Comparison of ENCODE assay signal across 1 cellular context in the genomic region with DNA sequence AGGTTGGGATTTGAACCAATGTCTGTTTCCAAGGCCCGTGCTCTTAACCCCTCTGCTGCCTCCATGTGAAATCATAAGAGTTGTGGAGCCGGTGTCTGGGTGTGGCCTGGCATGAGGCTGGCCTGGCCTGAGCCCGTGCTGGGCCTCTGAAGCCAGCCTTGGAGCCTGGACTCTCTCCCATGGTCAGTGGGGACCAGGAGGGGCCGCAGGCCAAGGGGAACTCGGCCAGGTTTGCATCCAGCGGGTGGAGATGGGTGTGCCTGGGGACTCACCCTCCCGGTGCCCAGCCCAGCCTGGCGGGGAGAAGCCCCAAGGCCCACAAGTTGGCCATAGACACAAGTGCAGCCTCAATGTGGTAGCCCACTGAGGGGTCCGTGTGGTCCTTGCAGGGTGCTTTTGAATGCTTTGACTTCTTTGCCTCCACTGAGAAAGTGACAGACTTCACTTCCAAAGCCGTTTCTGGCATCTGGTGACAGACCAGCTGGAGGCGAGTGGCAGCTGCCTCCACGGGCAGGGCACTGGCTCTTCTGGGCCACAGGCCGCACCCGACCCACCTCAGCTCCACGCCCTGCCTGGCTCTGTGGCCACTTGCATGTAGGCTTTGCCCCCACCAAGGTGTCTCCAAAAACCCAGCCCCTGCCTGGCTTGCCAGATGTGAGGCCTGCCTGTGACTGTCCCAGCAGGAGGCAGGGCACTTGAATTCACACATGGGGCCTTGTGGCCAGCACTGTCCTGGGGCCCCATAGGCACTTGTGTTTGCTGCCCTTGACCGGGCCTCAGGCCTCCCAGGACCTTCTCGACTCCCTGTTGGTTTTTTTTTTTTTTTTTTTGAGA.
TF ChIP-seq lines count a peak whose summit lies in the region.

No MANE protein-coding gene starts in this region.

TF ChIP-seq in HepG2, 621 proteins besides CTCF, POLR2A, EP300 and RAD21 (continues in another document):
- no peak for TF ChIP-seq WIZ (CRISPR knock-in tag; IDR thresholded peaks at IDR 0.05)
- TF ChIP-seq NAIF1 (CRISPR knock-in tag; IDR thresholded peaks at IDR 0.05; ENCODE audit: borderline replicate concordance), result no peak
- no peak for TF ChIP-seq ZNF282 (IDR thresholded peaks at IDR 0.05; ENCODE audit: partially characterized antibody)
- peak; percentile 66 for TF ChIP-seq PHF21A (CRISPR knock-in tag; IDR thresholded peaks at IDR 0.05)
- 0 out of 2 replicates have a peak, but pooled peaks have one; percentile 27 for TF ChIP-seq HNRNPL (IDR thresholded peaks at IDR 0.05; ENCODE audit: low read depth, low read length)
- TF ChIP-seq, protein P1, sequence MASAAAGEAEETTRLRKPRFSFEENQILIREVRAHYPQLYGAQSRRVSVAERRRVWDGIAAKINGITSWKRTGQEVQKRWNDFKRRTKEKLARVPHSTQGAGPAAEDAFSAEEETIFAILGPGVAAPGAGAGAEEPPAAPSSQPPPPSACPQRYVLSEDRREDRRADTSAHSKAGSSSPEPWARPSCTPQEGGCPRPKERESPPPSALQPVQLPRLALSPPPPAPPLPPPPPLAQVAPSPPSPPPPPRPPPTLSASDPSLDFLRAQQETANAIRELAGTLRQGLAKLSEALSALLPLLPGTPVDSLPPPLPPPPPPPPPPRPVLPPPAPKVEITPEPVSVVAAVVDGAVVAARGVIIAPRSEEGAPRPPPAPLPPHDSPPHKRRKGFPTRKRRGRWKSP (CRISPR knock-in tag; IDR thresholded peaks at IDR 0.05), result no peak
- TF ChIP-seq, protein P2, sequence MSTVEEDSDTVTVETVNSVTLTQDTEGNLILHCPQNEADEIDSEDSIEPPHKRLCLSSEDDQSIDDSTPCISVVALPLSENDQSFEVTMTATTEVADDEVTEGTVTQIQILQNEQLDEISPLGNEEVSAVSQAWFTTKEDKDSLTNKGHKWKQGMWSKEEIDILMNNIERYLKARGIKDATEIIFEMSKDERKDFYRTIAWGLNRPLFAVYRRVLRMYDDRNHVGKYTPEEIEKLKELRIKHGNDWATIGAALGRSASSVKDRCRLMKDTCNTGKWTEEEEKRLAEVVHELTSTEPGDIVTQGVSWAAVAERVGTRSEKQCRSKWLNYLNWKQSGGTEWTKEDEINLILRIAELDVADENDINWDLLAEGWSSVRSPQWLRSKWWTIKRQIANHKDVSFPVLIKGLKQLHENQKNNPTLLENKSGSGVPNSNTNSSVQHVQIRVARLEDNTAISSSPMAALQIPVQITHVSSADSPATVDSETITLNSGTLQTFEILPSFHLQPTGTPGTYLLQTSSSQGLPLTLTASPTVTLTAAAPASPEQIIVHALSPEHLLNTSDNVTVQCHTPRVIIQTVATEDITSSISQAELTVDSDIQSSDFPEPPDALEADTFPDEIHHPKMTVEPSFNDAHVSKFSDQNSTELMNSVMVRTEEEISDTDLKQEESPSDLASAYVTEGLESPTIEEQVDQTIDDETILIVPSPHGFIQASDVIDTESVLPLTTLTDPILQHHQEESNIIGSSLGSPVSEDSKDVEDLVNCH (CRISPR knock-in tag; IDR thresholded peaks at IDR 0.05), result no peak
- TF ChIP-seq SAP130 (CRISPR knock-in tag; IDR thresholded peaks at IDR 0.05; ENCODE audit: low read depth), result 0 out of 2 replicates have a peak, but pooled peaks have one; percentile 13
- 0 out of 2 replicates have a peak, but pooled peaks have one; percentile 15 for TF ChIP-seq RXRA (CRISPR knock-in tag; IDR thresholded peaks at IDR 0.05)
- TF ChIP-seq, protein P3, sequence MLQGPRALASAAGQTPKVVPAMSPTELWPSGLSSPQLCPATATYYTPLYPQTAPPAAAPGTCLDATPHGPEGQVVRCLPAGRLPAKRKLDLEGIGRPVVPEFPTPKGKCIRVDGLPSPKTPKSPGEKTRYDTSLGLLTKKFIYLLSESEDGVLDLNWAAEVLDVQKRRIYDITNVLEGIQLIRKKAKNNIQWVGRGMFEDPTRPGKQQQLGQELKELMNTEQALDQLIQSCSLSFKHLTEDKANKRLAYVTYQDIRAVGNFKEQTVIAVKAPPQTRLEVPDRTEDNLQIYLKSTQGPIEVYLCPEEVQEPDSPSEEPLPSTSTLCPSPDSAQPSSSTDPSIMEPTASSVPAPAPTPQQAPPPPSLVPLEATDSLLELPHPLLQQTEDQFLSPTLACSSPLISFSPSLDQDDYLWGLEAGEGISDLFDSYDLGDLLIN (CRISPR knock-in tag; IDR thresholded peaks at IDR 0.05; ENCODE audit: borderline replicate concordance), result no peak
- TF ChIP-seq, protein P4, sequence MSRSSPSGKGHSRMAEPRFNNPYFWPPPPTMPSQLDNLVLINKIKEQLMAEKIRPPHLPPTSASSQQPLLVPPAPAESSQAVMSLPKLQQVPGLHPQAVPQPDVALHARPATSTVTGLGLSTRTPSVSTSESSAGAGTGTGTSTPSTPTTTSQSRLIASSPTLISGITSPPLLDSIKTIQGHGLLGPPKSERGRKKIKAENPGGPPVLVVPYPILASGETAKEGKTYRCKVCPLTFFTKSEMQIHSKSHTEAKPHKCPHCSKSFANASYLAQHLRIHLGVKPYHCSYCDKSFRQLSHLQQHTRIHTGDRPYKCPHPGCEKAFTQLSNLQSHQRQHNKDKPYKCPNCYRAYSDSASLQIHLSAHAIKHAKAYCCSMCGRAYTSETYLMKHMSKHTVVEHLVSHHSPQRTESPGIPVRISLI (CRISPR knock-in tag; IDR thresholded peaks at IDR 0.05; ENCODE audit: borderline replicate concordance), result peak; percentile 89
- 0 out of 2 replicates have a peak, but pooled peaks have one; percentile 30 for TF ChIP-seq HOXA3 (CRISPR knock-in tag; IDR thresholded peaks at IDR 0.05)
- no peak for TF ChIP-seq HOXA7 (CRISPR knock-in tag; IDR thresholded peaks at IDR 0.05)
- TF ChIP-seq KLF11 (CRISPR knock-in tag; IDR thresholded peaks at IDR 0.05), result no peak
- TF ChIP-seq MTF2 (CRISPR knock-in tag; IDR thresholded peaks at IDR 0.05; ENCODE audit: borderline replicate concordance), result no peak
- no peak for TF ChIP-seq YEATS2 (CRISPR knock-in tag; IDR thresholded peaks at IDR 0.05; ENCODE audit: borderline replicate concordance)
- TF ChIP-seq IKZF1 (IDR thresholded peaks at IDR 0.05), result no peak
- TF ChIP-seq ZNF564 (CRISPR knock-in tag; IDR thresholded peaks at IDR 0.05), result no peak
- no peak for TF ChIP-seq ZNF619 (CRISPR knock-in tag; IDR thresholded peaks at IDR 0.05)
- TF ChIP-seq, protein P5, sequence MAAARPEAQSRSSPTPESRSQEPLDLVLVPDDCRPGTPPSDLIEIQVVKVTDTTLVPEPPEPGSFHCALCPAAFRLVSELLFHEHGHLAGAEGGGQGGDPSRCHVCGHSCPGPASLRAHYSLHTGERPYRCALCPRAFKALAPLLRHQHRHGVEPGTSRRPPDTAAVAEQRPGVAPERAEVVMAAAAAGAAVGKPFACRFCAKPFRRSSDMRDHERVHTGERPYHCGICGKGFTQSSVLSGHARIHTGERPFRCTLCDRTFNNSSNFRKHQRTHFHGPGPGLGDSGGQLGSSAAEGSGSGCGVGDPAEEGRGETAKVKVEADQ (CRISPR knock-in tag; IDR thresholded peaks at IDR 0.05; ENCODE audit: borderline replicate concordance), result no peak
- TF ChIP-seq HNF4A (CRISPR knock-in tag; IDR thresholded peaks at IDR 0.05), result 0 out of 2 replicates have a peak, but pooled peaks have one; percentile 21
- TF ChIP-seq, protein P6, sequence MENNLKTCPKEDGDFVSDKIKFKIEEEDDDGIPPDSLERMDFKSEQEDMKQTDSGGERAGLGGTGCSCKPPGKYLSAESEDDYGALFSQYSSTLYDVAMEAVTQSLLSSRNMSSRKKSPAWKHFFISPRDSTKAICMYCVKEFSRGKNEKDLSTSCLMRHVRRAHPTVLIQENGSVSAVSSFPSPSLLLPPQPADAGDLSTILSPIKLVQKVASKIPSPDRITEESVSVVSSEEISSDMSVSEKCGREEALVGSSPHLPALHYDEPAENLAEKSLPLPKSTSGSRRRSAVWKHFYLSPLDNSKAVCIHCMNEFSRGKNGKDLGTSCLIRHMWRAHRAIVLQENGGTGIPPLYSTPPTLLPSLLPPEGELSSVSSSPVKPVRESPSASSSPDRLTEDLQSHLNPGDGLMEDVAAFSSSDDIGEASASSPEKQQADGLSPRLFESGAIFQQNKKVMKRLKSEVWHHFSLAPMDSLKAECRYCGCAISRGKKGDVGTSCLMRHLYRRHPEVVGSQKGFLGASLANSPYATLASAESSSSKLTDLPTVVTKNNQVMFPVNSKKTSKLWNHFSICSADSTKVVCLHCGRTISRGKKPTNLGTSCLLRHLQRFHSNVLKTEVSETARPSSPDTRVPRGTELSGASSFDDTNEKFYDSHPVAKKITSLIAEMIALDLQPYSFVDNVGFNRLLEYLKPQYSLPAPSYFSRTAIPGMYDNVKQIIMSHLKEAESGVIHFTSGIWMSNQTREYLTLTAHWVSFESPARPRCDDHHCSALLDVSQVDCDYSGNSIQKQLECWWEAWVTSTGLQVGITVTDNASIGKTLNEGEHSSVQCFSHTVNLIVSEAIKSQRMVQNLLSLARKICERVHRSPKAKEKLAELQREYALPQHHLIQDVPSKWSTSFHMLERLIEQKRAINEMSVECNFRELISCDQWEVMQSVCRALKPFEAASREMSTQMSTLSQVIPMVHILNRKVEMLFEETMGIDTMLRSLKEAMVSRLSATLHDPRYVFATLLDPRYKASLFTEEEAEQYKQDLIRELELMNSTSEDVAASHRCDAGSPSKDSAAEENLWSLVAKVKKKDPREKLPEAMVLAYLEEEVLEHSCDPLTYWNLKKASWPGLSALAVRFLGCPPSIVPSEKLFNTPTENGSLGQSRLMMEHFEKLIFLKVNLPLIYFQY (CRISPR knock-in tag; IDR thresholded peaks at IDR 0.05; ENCODE audit: borderline replicate concordance), result no peak
- no peak for TF ChIP-seq ZNF598 (CRISPR knock-in tag; IDR thresholded peaks at IDR 0.05; ENCODE audit: borderline replicate concordance)
- TF ChIP-seq, protein P7, sequence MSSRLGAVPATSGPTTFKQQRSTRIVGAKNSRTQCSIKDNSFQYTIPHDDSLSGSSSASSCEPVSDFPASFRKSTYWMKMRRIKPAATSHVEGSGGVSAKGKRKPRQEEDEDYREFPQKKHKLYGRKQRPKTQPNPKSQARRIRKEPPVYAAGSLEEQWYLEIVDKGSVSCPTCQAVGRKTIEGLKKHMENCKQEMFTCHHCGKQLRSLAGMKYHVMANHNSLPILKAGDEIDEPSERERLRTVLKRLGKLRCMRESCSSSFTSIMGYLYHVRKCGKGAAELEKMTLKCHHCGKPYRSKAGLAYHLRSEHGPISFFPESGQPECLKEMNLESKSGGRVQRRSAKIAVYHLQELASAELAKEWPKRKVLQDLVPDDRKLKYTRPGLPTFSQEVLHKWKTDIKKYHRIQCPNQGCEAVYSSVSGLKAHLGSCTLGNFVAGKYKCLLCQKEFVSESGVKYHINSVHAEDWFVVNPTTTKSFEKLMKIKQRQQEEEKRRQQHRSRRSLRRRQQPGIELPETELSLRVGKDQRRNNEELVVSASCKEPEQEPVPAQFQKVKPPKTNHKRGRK (CRISPR knock-in tag; IDR thresholded peaks at IDR 0.05), result no peak
- no peak for TF ChIP-seq FOXP1 (IDR thresholded peaks at IDR 0.05)
- no peak for TF ChIP-seq FOXP1 (CRISPR knock-in tag; IDR thresholded peaks at IDR 0.05)
- TF ChIP-seq ZNF225 (CRISPR knock-in tag; IDR thresholded peaks at IDR 0.05), result no peak
- TF ChIP-seq, protein P8, sequence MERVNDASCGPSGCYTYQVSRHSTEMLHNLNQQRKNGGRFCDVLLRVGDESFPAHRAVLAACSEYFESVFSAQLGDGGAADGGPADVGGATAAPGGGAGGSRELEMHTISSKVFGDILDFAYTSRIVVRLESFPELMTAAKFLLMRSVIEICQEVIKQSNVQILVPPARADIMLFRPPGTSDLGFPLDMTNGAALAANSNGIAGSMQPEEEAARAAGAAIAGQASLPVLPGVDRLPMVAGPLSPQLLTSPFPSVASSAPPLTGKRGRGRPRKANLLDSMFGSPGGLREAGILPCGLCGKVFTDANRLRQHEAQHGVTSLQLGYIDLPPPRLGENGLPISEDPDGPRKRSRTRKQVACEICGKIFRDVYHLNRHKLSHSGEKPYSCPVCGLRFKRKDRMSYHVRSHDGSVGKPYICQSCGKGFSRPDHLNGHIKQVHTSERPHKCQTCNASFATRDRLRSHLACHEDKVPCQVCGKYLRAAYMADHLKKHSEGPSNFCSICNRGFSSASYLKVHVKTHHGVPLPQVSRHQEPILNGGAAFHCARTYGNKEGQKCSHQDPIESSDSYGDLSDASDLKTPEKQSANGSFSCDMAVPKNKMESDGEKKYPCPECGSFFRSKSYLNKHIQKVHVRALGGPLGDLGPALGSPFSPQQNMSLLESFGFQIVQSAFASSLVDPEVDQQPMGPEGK (CRISPR knock-in tag; IDR thresholded peaks at IDR 0.05), result peak; percentile 45; the same call in 1 of the 2 replicates
- TF ChIP-seq GATAD1 (CRISPR knock-in tag; IDR thresholded peaks at IDR 0.05), result no peak
- no peak for TF ChIP-seq MED1 (CRISPR knock-in tag; IDR thresholded peaks at IDR 0.05)
- TF ChIP-seq, protein P9, sequence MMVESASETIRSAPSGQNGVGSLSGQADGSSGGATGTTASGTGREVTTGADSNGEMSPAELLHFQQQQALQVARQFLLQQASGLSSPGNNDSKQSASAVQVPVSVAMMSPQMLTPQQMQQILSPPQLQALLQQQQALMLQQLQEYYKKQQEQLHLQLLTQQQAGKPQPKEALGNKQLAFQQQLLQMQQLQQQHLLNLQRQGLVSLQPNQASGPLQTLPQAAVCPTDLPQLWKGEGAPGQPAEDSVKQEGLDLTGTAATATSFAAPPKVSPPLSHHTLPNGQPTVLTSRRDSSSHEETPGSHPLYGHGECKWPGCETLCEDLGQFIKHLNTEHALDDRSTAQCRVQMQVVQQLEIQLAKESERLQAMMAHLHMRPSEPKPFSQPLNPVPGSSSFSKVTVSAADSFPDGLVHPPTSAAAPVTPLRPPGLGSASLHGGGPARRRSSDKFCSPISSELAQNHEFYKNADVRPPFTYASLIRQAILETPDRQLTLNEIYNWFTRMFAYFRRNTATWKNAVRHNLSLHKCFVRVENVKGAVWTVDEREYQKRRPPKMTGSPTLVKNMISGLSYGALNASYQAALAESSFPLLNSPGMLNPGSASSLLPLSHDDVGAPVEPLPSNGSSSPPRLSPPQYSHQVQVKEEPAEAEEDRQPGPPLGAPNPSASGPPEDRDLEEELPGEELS (CRISPR knock-in tag; IDR thresholded peaks at IDR 0.05), result no peak
- TF ChIP-seq, protein P10, sequence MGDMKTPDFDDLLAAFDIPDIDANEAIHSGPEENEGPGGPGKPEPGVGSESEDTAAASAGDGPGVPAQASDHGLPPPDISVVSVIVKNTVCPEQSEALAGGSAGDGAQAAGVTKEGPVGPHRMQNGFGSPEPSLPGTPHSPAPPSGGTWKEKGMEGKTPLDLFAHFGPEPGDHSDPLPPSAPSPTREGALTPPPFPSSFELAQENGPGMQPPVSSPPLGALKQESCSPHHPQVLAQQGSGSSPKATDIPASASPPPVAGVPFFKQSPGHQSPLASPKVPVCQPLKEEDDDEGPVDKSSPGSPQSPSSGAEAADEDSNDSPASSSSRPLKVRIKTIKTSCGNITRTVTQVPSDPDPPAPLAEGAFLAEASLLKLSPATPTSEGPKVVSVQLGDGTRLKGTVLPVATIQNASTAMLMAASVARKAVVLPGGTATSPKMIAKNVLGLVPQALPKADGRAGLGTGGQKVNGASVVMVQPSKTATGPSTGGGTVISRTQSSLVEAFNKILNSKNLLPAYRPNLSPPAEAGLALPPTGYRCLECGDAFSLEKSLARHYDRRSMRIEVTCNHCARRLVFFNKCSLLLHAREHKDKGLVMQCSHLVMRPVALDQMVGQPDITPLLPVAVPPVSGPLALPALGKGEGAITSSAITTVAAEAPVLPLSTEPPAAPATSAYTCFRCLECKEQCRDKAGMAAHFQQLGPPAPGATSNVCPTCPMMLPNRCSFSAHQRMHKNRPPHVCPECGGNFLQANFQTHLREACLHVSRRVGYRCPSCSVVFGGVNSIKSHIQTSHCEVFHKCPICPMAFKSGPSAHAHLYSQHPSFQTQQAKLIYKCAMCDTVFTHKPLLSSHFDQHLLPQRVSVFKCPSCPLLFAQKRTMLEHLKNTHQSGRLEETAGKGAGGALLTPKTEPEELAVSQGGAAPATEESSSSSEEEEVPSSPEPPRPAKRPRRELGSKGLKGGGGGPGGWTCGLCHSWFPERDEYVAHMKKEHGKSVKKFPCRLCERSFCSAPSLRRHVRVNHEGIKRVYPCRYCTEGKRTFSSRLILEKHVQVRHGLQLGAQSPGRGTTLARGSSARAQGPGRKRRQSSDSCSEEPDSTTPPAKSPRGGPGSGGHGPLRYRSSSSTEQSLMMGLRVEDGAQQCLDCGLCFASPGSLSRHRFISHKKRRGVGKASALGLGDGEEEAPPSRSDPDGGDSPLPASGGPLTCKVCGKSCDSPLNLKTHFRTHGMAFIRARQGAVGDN (CRISPR knock-in tag; IDR thresholded peaks at IDR 0.05), result peak; percentile 68
- no peak for TF ChIP-seq ZNF430 (CRISPR knock-in tag; IDR thresholded peaks at IDR 0.05)
